Comparison of ENCODE assay signal across 8 cellular contexts in the genomic region with DNA sequence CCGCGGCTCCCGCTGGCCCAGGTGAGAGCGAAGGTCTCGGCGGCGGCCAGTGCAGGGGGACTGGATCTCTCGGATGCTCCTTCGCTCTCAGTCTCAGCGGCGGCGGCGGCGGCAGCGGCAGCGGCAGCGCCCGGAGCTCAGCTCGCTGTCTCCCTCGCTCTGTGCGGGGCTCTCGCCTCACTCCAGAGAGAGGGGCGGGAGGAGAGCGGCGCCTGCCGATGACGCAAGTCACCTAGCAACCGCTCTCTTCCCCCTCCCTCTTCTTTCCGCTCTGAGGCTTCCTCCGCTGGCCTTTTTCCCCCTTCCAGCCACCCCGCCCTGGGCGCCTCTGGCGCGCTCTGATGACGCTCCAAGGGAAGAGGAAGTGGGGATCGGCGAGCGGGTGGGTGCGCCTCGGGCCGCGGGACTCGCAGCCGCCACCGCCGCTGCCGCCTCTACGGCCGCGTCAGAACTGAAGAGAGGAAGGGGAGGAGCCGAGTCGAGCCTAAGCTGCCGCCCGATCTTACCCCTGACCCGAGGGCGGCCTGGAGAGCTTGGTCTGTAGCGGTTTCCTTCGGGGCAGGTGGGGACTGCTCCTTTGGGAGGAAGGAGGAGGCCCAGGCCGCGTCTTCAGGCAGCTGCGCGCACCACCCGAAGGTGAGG. TPM values are rescaled to one million over a fixed set of nuclear protein-coding genes. Genes with fewer than 3 reads are reported as not detected.
DNase-seq lines count a peak whose midpoint lies in the region; ATAC-seq and TF ChIP-seq lines count a peak whose summit lies in the region.

TSS of gene FBXW7 (minus strand) at position 190 of the 642 bp plus-strand sequence. CDS start 124,289 bp downstream, outside the sequence.

- peak within 1 kb of the TSS; percentile 20; the same call in 1 of the 2 replicates for H2BK120ac ChIP-seq in IMR-90 (ENCODE audit: low read depth, low read length)

- H3K9ac ChIP-seq in IMR-90 (ENCODE audit: low read depth, low read length): peak within 1 kb of the TSS; percentile 85

- peak within 1 kb of the TSS; percentile 51 for H4K5ac ChIP-seq in IMR-90 (ENCODE audit: low read depth, low read length)

- peaks cover 7% of the 10 kb centered on the region; the same call in 1 of the 2 replicates for H3K36me3 ChIP-seq in IMR-90 (ENCODE audit: control insufficient read depth, insufficient read depth, low read length)
- no peaks in the 10 kb centered on the region for H3K36me3 ChIP-seq in mucosa of descending colon (ENCODE audit: low read depth)

- peaks cover 18% of the 10 kb centered on the region for H4K20me1 ChIP-seq in IMR-90 (ENCODE audit: insufficient read depth, low read length)

- H4K8ac ChIP-seq in IMR-90 (ENCODE audit: low read depth in 2 of 2, low read length in 2 of 2): peak within 1 kb of the TSS; percentile 75 to 87

- H2AK5ac ChIP-seq in IMR-90 (ENCODE audit: low read depth, low read length): no peak within 1 kb of the TSS

- H2BK5ac ChIP-seq in IMR-90 (ENCODE audit: low read depth, low read length, poor library complexity, severe bottlenecking): peak within 1 kb of the TSS; percentile 56

- dilution Hi-C loops in IMR-90 (cut with HindIII; ENCODE audit: low sequenced_read_pairs, unreplicated experiment): no loop called here

- no TSS peak for BruUV-seq in IMR-90 (replicated peaks; lab: Mats Ljungman, UMichigan)

- TF ChIP-seq RAD21 in IMR-90 (IDR thresholded peaks at IDR 0.05; ENCODE audit: low read length): no peak

- H3K79me1 ChIP-seq in IMR-90 (ENCODE audit: low read depth in 1 of 2, low read length in 2 of 2): peaks cover 26 to 48% of the 10 kb centered on the region in 2 experiments

- ATAC-seq in GM21528 (IDR thresholded peaks at IDR 0.05; ENCODE audit: low FRiP score, unreplicated experiment): peak; percentile 89
- peak; percentile 90 for ATAC-seq in IMR-90 (ENCODE audit: low read depth)
- ATAC-seq in mucosa of descending colon: peak; percentile 93

- H3K4me3 ChIP-seq in IMR-90 (ENCODE audit: insufficient read depth, low read depth, low read length) (peak within 1 kb of the TSS; percentile 88), epithelial cell of esophagus (ENCODE audit: low read length) (peak within 1 kb of the TSS; percentile 92), mucosa of descending colon (peak within 1 kb of the TSS; percentile 98)

- H3K14ac ChIP-seq in IMR-90 (replicated peaks; ENCODE audit: low read depth, low read length): peak within 1 kb of the TSS; percentile 18

- peak within 1 kb of the TSS; percentile 65; the same call in 1 of the 2 replicates for H4K91ac ChIP-seq in IMR-90 (ENCODE audit: insufficient read depth, low read depth, low read length)

- H2BK15ac ChIP-seq in IMR-90 (ENCODE audit: low read depth, low read length): no peak within 1 kb of the TSS

- TF ChIP-seq POLR2A in IMR-90 (IDR thresholded peaks at IDR 0.05; ENCODE audit: low read depth, low read length): peak; percentile 87

- TF ChIP-seq CTCF in IMR-90 (conservative IDR thresholded peaks at IDR 0.05; ENCODE audit: low read depth, low read length) (no peak), epithelial cell of esophagus (IDR thresholded peaks at IDR 0.05; ENCODE audit: insufficient read depth, low read depth, low read length, missing control alignments) (no peak), mucosa of descending colon (IDR thresholded peaks at IDR 0.05) (no peak)

- 0% methylated on average over 10 of the region's 63 CpGs; no CpG with 5 or more reads in 1 of the 2 experiments for WGBS in IMR-90 (ENCODE audit: extremely low coverage in 2 of 2, insufficient read length in 1 of 2), 2 experiments

- H3K27me3 ChIP-seq in IMR-90 (ENCODE audit: control insufficient read depth, insufficient read depth, low read length): no peaks in the 10 kb centered on the region

- H3K56ac ChIP-seq in IMR-90 (ENCODE audit: extremely low read depth, insufficient read depth, low read length): peak within 1 kb of the TSS; percentile 73

- peak within 1 kb of the TSS; percentile 92 for H2AK9ac ChIP-seq in IMR-90 (replicated peaks; ENCODE audit: low read depth, low read length, poor library complexity)

- H3K9me3 ChIP-seq in IMR-90 (ENCODE audit: control insufficient read depth, insufficient read depth, low read length): no peaks in the 10 kb centered on the region
- no peaks in the 10 kb centered on the region for H3K9me3 ChIP-seq in mucosa of descending colon

- POLR2A ChIA-PET in IMR-90 (lab: Charles Lee; ENCODE audit: unreplicated experiment): no interaction called here

- CTCF ChIA-PET in IMR-90 (lab: Yijun Ruan, JAX): interaction anchor here (0.7 to 0.8 kb wide), 2 partner anchors 10 to 104 kb away, joined by 3 to 4 read pairs; no protein-coding TSS in a partner anchor

- no peak within 1 kb of the TSS for H2BK20ac ChIP-seq in IMR-90 (ENCODE audit: low read depth, low read length)

- H3K18ac ChIP-seq in IMR-90 (ENCODE audit: low read depth, low read length): no peak within 1 kb of the TSS

- peaks cover 3% of the 10 kb centered on the region; the same call in 1 of the 2 replicates for H3K9me1 ChIP-seq in IMR-90 (ENCODE audit: insufficient read depth, low read length)

- intact Hi-C loops in IMR-90 (cut with micrococcal nuclease) (loop anchor here (1.0 to 5.0 kb wide), 3 partner anchors 81 to 243 kb away; partner anchors contain the start of genes ARFIP1 and TIGD4), mucosa of descending colon (cut with DNase I, micrococcal nuclease) (no loop called here)

- peak within 1 kb of the TSS; percentile 98 for H2AFZ ChIP-seq in IMR-90 (replicated peaks; ENCODE audit: low read length, poor library complexity)

- H3K4me1 ChIP-seq in IMR-90 (ENCODE audit: control insufficient read depth, insufficient read depth, low read length) (peaks cover 3% of the 10 kb centered on the region; the same call in 1 of the 2 replicates), mucosa of descending colon (ENCODE audit: low read depth) (peaks cover 19% of the 10 kb centered on the region)

- peak within 1 kb of the TSS; percentile 76 for H3K27ac ChIP-seq in IMR-90 (ENCODE audit: insufficient read depth, low read length)

- H3K23ac ChIP-seq in IMR-90 (ENCODE audit: low read depth, low read length): peak within 1 kb of the TSS; percentile 21; the same call in 1 of the 2 replicates

- in situ Hi-C loops in IMR-90 (cut with MboI; ENCODE audit: low sequenced_read_pairs): no loop called here

- peak within 1 kb of the TSS; percentile 75 for H3K4ac ChIP-seq in IMR-90 (ENCODE audit: low read depth, low read length)

- H3K4me2 ChIP-seq in IMR-90 (ENCODE audit: low read depth, low read length): peak within 1 kb of the TSS; percentile 91

- DNase-seq in DMS 273 (lab: John Stamatoyannopoulos, UW; ENCODE audit: unreplicated experiment) (peak; percentile 99), IMR-90 (peak; percentile 99), OCI-M1 (lab: John Stamatoyannopoulos, UW) (peak; percentile 100), activated T-cell treated with anti-CD3 and anti-CD28 coated beads for 24 hours (ENCODE audit: low read depth) (peak; percentile 99), epithelial cell of esophagus (ENCODE audit: low read depth) (peak; percentile 100), mucosa of descending colon (peak; percentile 99 to 100 (median 100))
- DNase-seq in stimulated activated CD8-positive, alpha-beta memory T cell treated with anti-CD3 and anti-CD28 coated beads, Interleukin-4, amount 100 ng/mL, for 24 hours (ENCODE audit: low read depth): peak; percentile 99

TF ChIP-seq in IMR-90, 13 proteins besides CTCF, POLR2A, EP300 and RAD21:
- TF ChIP-seq MXI1 (IDR thresholded peaks at IDR 0.05; ENCODE audit: borderline replicate concordance, low read depth, low read length): peak; percentile 88
- no peak for TF ChIP-seq MAFK (IDR thresholded peaks at IDR 0.05; ENCODE audit: low read depth, low read length)
- TF ChIP-seq RCOR1 (IDR thresholded peaks at IDR 0.05; ENCODE audit: insufficient replicate concordance, low read length): peak; percentile 31
- no peak for TF ChIP-seq ELK1 (IDR thresholded peaks at IDR 0.05; ENCODE audit: borderline replicate concordance, low read depth, low read length)
- no peak for TF ChIP-seq CHD1 (IDR thresholded peaks at IDR 0.05; ENCODE audit: low read depth, low read length)
- TF ChIP-seq BHLHE40 (IDR thresholded peaks at IDR 0.05; ENCODE audit: low read depth, low read length): 0 out of 2 replicates have a peak, but pooled peaks have one; percentile 10
- no peak for TF ChIP-seq NFE2L2 (IDR thresholded peaks at IDR 0.05; ENCODE audit: low read depth, low read length)
- TF ChIP-seq RFX5 (IDR thresholded peaks at IDR 0.05; ENCODE audit: low read depth, low read length): 0 out of 2 replicates have a peak, but pooled peaks have one; percentile 44
- TF ChIP-seq USF2 (IDR thresholded peaks at IDR 0.05; ENCODE audit: low read depth, low read length): no peak
- peak; percentile 100 for TF ChIP-seq MAZ (IDR thresholded peaks at IDR 0.05; ENCODE audit: borderline replicate concordance, low read depth, low read length)
- TF ChIP-seq CEBPB (IDR thresholded peaks at IDR 0.05; ENCODE audit: low read depth, low read length): peak; percentile 79
- 0 out of 2 replicates have a peak, but pooled peaks have one; percentile 2 for TF ChIP-seq FOS (IDR thresholded peaks at IDR 0.05; ENCODE audit: low read depth, low read length)
- TF ChIP-seq SMC3 (IDR thresholded peaks at IDR 0.05; ENCODE audit: low read depth, low read length): no peak

RNA-seq across cellular contexts. Expression of gene FBXW7, which starts in this region (rescaled TPM):
- total RNA-seq in IMR-90 (2012; rRNA removed): 27.4 and 64.7 TPM in 2 replicates
- polyA plus RNA-seq in IMR-90 (2012; rRNA removed): 7.1 and 7.2 TPM in 2 replicates
- 0.65 and 0.87 TPM in 2 replicates for polyA plus RNA-seq in IMR-90 (2012; cell fraction: cytosol; rRNA removed)
- polyA plus RNA-seq in IMR-90 (2012; cell fraction: nucleus; rRNA removed; ENCODE audit: low replicate concordance): 6.0 and 56.0 TPM in 2 replicates
- 10 to 100 TPM; 38.5 to 48.6 (median 39.4) TPM for total RNA-seq in mucosa of descending colon

Comparison
In these comparisons a context has a peak if more than half of its experiments do, and no peak if none do; other contexts are left out.
1. Peak in every context shown above with its lines: DNase-seq, ATAC-seq, H3K4me3 ChIP-seq and H3K27ac ChIP-seq.